In genomic region chr7:36048141-36048901, GRCh38 we compare ENCODE assay signal across 9 cellular contexts.
DNase-seq lines count a peak whose midpoint lies in the region; ATAC-seq and TF ChIP-seq lines count a peak whose summit lies in the region.
"Had no signal": no experiment of that assay in that cellular context is flagged by ENCODE, and none has a peak within 500 bp of the region (broad histone marks: within the 10 kb centered on the region; RNA-seq: fewer than 3 reads in every experiment).

No MANE protein-coding gene starts in this region.

- no peak overlapping the region for H3K4me2 ChIP-seq in MM.1S (ENCODE audit: low read depth, low read length)

- H3K4me1 Mint-ChIP-seq in endothelial cell (ENCODE audit: unreplicated experiment) = peaks cover 18% of the 10 kb centered on the region

- H3K27ac ChIP-seq in RWPE2 (ENCODE audit: poor library complexity, severe bottlenecking) (peak overlapping the region; percentile 14), MM.1S (ENCODE audit: low read length) (no peak overlapping the region)

- no peak for TF ChIP-seq CTCF in RWPE2 (IDR thresholded peaks at IDR 0.05; ENCODE audit: poor library complexity, severe bottlenecking)
- TF ChIP-seq CTCF in fibroblast of villous mesenchyme (IDR thresholded peaks at IDR 0.05; ENCODE audit: insufficient read depth, low read depth, low read length) = no peak
- TF ChIP-seq CTCF in MM.1S (IDR thresholded peaks at IDR 0.05; ENCODE audit: low read length) = no peak
- TF ChIP-seq CTCF in endothelial cell (IDR thresholded peaks at IDR 0.05; ENCODE audit: unreplicated experiment) = no peak

- no peak overlapping the region for H3K4me3 Mint-ChIP-seq in endothelial cell (ENCODE audit: unreplicated experiment)

- H3K36me3 ChIP-seq in RWPE2 (ENCODE audit: low read depth) (no peaks in the 10 kb centered on the region), MM.1S (replicated peaks; ENCODE audit: insufficient read depth, low read length) (no peaks in the 10 kb centered on the region)

- no peak overlapping the region for H3K9ac ChIP-seq in MM.1S (ENCODE audit: low read length)

- H3K27me3 Mint-ChIP-seq in endothelial cell (ENCODE audit: unreplicated experiment) = no peaks in the 10 kb centered on the region

- peak; percentile 21 for DNase-seq in GOT3 (lab: John Stamatoyannopoulos, UW)
- no peak for DNase-seq in RWPE2 (ENCODE audit: low spot score)
- DNase-seq in fibroblast of villous mesenchyme (ENCODE audit: low read depth) = peak; percentile 94
- peak; percentile 89 for DNase-seq in skeletal muscle cell (ENCODE audit: low read depth)
- no peak for DNase-seq in MM.1S
- no peak for DNase-seq in superior temporal gyrus (ENCODE audit: extremely low spot score)
- DNase-seq in activated effector memory CD4-positive, alpha-beta T cell treated with anti-CD3 and anti-CD28 coated beads, Interleukin-2, amount 50 U/mL, for 16 hours = no peak
- DNase-seq in endothelial cell (ENCODE audit: low spot score) = no peak
- DNase-seq: NCI-H1417 had no signal

- H3K4me3 ChIP-seq in RWPE2 (ENCODE audit: severe bottlenecking) (no peak overlapping the region), fibroblast of villous mesenchyme (ENCODE audit: low read depth, low read length) (no peak overlapping the region), skeletal muscle cell (ENCODE audit: low read depth, low read length) (no peak overlapping the region), MM.1S (ENCODE audit: low read length) (no peak overlapping the region)

- H3K9me3 ChIP-seq in RWPE2 (ENCODE audit: severe bottlenecking) = no peaks in the 10 kb centered on the region
- H3K9me3 ChIP-seq in MM.1S (replicated peaks; ENCODE audit: insufficient read depth, low read length) = no peaks in the 10 kb centered on the region

- H2AFZ ChIP-seq in MM.1S (ENCODE audit: low read length) = no peak overlapping the region

- H3K4me1 ChIP-seq in RWPE2 (ENCODE audit: insufficient read depth, poor library complexity, severe bottlenecking) (peaks cover 14% of the 10 kb centered on the region), MM.1S (ENCODE audit: low read length) (no peaks in the 10 kb centered on the region)

- H3K36me3 Mint-ChIP-seq in endothelial cell (ENCODE audit: low read depth, unreplicated experiment) = no peaks in the 10 kb centered on the region

- H3K27me3 ChIP-seq in RWPE2 (ENCODE audit: insufficient read depth, poor library complexity, severe bottlenecking) (no peaks in the 10 kb centered on the region), MM.1S (replicated peaks; ENCODE audit: insufficient read depth, low read length) (no peaks in the 10 kb centered on the region)

- peak; percentile 88 for ATAC-seq in RWPE2 (ENCODE audit: low read depth)

- no peaks in the 10 kb centered on the region for H3K9me2 ChIP-seq in MM.1S (replicated peaks; ENCODE audit: insufficient read depth, low read length)

- H3K9me3 Mint-ChIP-seq in endothelial cell (ENCODE audit: unreplicated experiment) = no peaks in the 10 kb centered on the region

- no peaks in the 10 kb centered on the region for H3K79me2 ChIP-seq in MM.1S (ENCODE audit: low read length)

- no peak overlapping the region for H3K27ac Mint-ChIP-seq in endothelial cell (ENCODE audit: unreplicated experiment)

- H4K20me1 ChIP-seq in MM.1S (ENCODE audit: insufficient read depth, low read length) = no peaks in the 10 kb centered on the region

- no peaks in the 10 kb centered on the region for H3F3A ChIP-seq in MM.1S (ENCODE audit: insufficient read depth, low read length)

Comparison
In these comparisons a context has a peak if more than half of its experiments do, and no peak if none do; other contexts are left out.
1. DNase-seq: peak in GOT3 (single experiment), fibroblast of villous mesenchyme (single experiment) and skeletal muscle cell (single experiment); none in RWPE2 (single experiment), MM.1S (single experiment), superior temporal gyrus (single experiment), activated effector memory CD4-positive, alpha-beta T cell treated with anti-CD3 and anti-CD28 coated beads, Interleukin-2, amount 50 U/mL, for 16 hours (single experiment) and endothelial cell (single experiment).